Comparison of ENCODE assay signal across 20 cellular contexts in genomic region chr17:59502800-59503199, GRCh38.
DNase-seq lines count a peak whose midpoint lies in the region; ATAC-seq and TF ChIP-seq lines count a peak whose summit lies in the region.
"Had no signal": no experiment of that assay in that cellular context is flagged by ENCODE, and none has a peak within 500 bp of the region (broad histone marks: within the 10 kb centered on the region; RNA-seq: fewer than 3 reads in every experiment).

No MANE protein-coding gene starts in this region.

- H3K4me3 ChIP-seq in PC-3 (ENCODE audit: low read length) = no peak overlapping the region
- H3K4me3 ChIP-seq in MM.1S (ENCODE audit: low read length) = no peak overlapping the region
- H3K4me3 ChIP-seq: BLaER1, GM12878, HAP-1 had no signal

- no peaks in the 10 kb centered on the region for H3K36me3 ChIP-seq in PC-3 (ENCODE audit: low read depth, low read length)
- H3K36me3 ChIP-seq in MM.1S (replicated peaks; ENCODE audit: insufficient read depth, low read length) = no peaks in the 10 kb centered on the region
- H3K36me3 ChIP-seq: BLaER1, HAP-1 had no signal

- H3K4me2 ChIP-seq in PC-3 (ENCODE audit: low read length) (no peak overlapping the region), MM.1S (ENCODE audit: low read depth, low read length) (no peak overlapping the region)
- H3K4me2 ChIP-seq: BLaER1 had no signal

- H3K79me2 ChIP-seq in PC-3 (ENCODE audit: low read length) (no peaks in the 10 kb centered on the region), MM.1S (ENCODE audit: low read length) (no peaks in the 10 kb centered on the region)

- no peak overlapping the region for H2AFZ ChIP-seq in PC-3 (ENCODE audit: low read length)
- H2AFZ ChIP-seq in MM.1S (ENCODE audit: low read length) = no peak overlapping the region

- DNase-seq in PC-3 = no peak
- no peak for DNase-seq in glutamatergic neuron
- no peak for DNase-seq in activated T-helper 1 cell treated with anti-CD3 and anti-CD28 coated beads, Interleukin-12 subunit alpha, Interleukin-12 subunit beta, Interleukin-2, Interleukin-4 antibody, amounts not matched to agents 30 ng/mL and 10 ng/mL and 1 ng/mL, durations not matched to agents 14 hours and 24 hours and 36 hours (ENCODE audit: low spot score)
- DNase-seq in MM.1S = no peak
- DNase-seq: CD4-positive, alpha-beta T cell; CD8-positive, alpha-beta memory T cell; DMS 273 treated with DMSO at 0.1 percent for 48 hours; DMS79; EL; GDM1; GOT3; HFFc6 had no signal

- peaks cover 4% of the 10 kb centered on the region for H3K36me3 Mint-ChIP-seq in glutamatergic neuron (ENCODE audit: unreplicated experiment)
- no peaks in the 10 kb centered on the region for H3K36me3 Mint-ChIP-seq in activated T-helper 1 cell treated with anti-CD3 and anti-CD28 coated beads, Interleukin-12 subunit alpha, Interleukin-12 subunit beta, Interleukin-2, Interleukin-4 antibody, amounts not matched to agents 30 ng/mL and 10 ng/mL and 1 ng/mL, durations not matched to agents 14 hours and 24 hours and 36 hours (ENCODE audit: low read depth)
- H3K36me3 Mint-ChIP-seq in activated T-helper 17 cell treated with anti-CD3 and anti-CD28 coated beads, Interleukin-2, amount 50 U/mL, for 72 hours (ENCODE audit: low read depth) = no peaks in the 10 kb centered on the region
- H3K36me3 Mint-ChIP-seq: CD14-positive monocyte; CD8-positive, alpha-beta memory T cell had no signal

- intact Hi-C loops in PC-3 (cut with micrococcal nuclease) = no loop called here
- intact Hi-C loops in activated T-helper 1 cell treated with anti-CD3 and anti-CD28 coated beads, Interleukin-12 subunit alpha, Interleukin-12 subunit beta, Interleukin-2, Interleukin-4 antibody, amounts not matched to agents 30 ng/mL and 10 ng/mL and 1 ng/mL, durations not matched to agents 14 hours and 24 hours and 36 hours (cut with micrococcal nuclease) = no loop called here

- H3K27me3 ChIP-seq in PC-3 (ENCODE audit: low read length) (peaks cover 8% of the 10 kb centered on the region; the same call in 1 of the 2 replicates), MM.1S (replicated peaks; ENCODE audit: insufficient read depth, low read length) (no peaks in the 10 kb centered on the region)
- H3K27me3 ChIP-seq: BLaER1 had no signal

- H3K9me3 ChIP-seq in PC-3 (ENCODE audit: low read length) = no peaks in the 10 kb centered on the region
- no peaks in the 10 kb centered on the region for H3K9me3 ChIP-seq in MM.1S (replicated peaks; ENCODE audit: insufficient read depth, low read length)
- H3K9me3 ChIP-seq: BLaER1, HAP-1 had no signal

- CTCF ChIA-PET in PC-3 (lab: Charles Lee) = no interaction called here

- BruUV-seq in PC-3 (replicated peaks; lab: Mats Ljungman, UMichigan) = no TSS peak

- TF ChIP-seq CTCF in C4-2B (conservative IDR thresholded peaks at IDR 0.05) (no peak), PC-3 (conservative IDR thresholded peaks at IDR 0.05; ENCODE audit: low read depth, low read length) (no peak), glutamatergic neuron (IDR thresholded peaks at IDR 0.05; ENCODE audit: partially characterized antibody, unreplicated experiment) (no peak), MM.1S (IDR thresholded peaks at IDR 0.05; ENCODE audit: low read length) (no peak)

- POLR2A ChIA-PET in PC-3 (lab: Charles Lee; ENCODE audit: unreplicated experiment) = no interaction called here

- H3K9ac ChIP-seq in PC-3 (ENCODE audit: low read length) (no peak overlapping the region), MM.1S (ENCODE audit: low read length) (no peak overlapping the region)
- H3K9ac ChIP-seq: BLaER1 had no signal

- H3K4me1 ChIP-seq in PC-3 (ENCODE audit: insufficient read depth, low read length) = no peaks in the 10 kb centered on the region
- H3K4me1 ChIP-seq in MM.1S (ENCODE audit: low read length) = no peaks in the 10 kb centered on the region
- H3K4me1 ChIP-seq: BLaER1 had no signal

- peak; percentile 48 for ATAC-seq in PC-3
- ATAC-seq in activated T-helper 17 cell treated with anti-CD3 and anti-CD28 coated beads, Interleukin-2, amount 50 U/mL, for 72 hours (replicated peaks) = no peak
- ATAC-seq: GM12878 had no signal

- no peak overlapping the region for H3K4me3 Mint-ChIP-seq in glutamatergic neuron (ENCODE audit: unreplicated experiment)
- H3K4me3 Mint-ChIP-seq in activated T-helper 1 cell treated with anti-CD3 and anti-CD28 coated beads, Interleukin-12 subunit alpha, Interleukin-12 subunit beta, Interleukin-2, Interleukin-4 antibody, amounts not matched to agents 30 ng/mL and 10 ng/mL and 1 ng/mL, durations not matched to agents 14 hours and 24 hours and 36 hours = no peak overlapping the region
- no peak overlapping the region for H3K4me3 Mint-ChIP-seq in activated T-helper 17 cell treated with anti-CD3 and anti-CD28 coated beads, Interleukin-2, amount 50 U/mL, for 72 hours
- H3K4me3 Mint-ChIP-seq: B cell; CD14-positive monocyte; CD4-positive, alpha-beta T cell; CD8-positive, alpha-beta memory T cell; HFFc6 had no signal

- H3K9me3 Mint-ChIP-seq in glutamatergic neuron (ENCODE audit: unreplicated experiment) = peaks cover 4% of the 10 kb centered on the region
- no peaks in the 10 kb centered on the region for H3K9me3 Mint-ChIP-seq in activated T-helper 1 cell treated with anti-CD3 and anti-CD28 coated beads, Interleukin-12 subunit alpha, Interleukin-12 subunit beta, Interleukin-2, Interleukin-4 antibody, amounts not matched to agents 30 ng/mL and 10 ng/mL and 1 ng/mL, durations not matched to agents 14 hours and 24 hours and 36 hours
- no peaks in the 10 kb centered on the region for H3K9me3 Mint-ChIP-seq in activated T-helper 17 cell treated with anti-CD3 and anti-CD28 coated beads, Interleukin-2, amount 50 U/mL, for 72 hours
- H3K9me3 Mint-ChIP-seq: CD4-positive, alpha-beta T cell; CD8-positive, alpha-beta memory T cell; HFFc6 had no signal

- H3K9me2 ChIP-seq in PC-3 (replicated peaks; ENCODE audit: low read length) = no peaks in the 10 kb centered on the region
- H3K9me2 ChIP-seq in MM.1S (replicated peaks; ENCODE audit: insufficient read depth, low read length) = no peaks in the 10 kb centered on the region

- peak overlapping the region; percentile 11 for H3K27ac Mint-ChIP-seq in glutamatergic neuron (ENCODE audit: unreplicated experiment)
- no peak overlapping the region for H3K27ac Mint-ChIP-seq in activated T-helper 1 cell treated with anti-CD3 and anti-CD28 coated beads, Interleukin-12 subunit alpha, Interleukin-12 subunit beta, Interleukin-2, Interleukin-4 antibody, amounts not matched to agents 30 ng/mL and 10 ng/mL and 1 ng/mL, durations not matched to agents 14 hours and 24 hours and 36 hours
- H3K27ac Mint-ChIP-seq in activated T-helper 17 cell treated with anti-CD3 and anti-CD28 coated beads, Interleukin-2, amount 50 U/mL, for 72 hours = no peak overlapping the region
- H3K27ac Mint-ChIP-seq: B cell; CD14-positive monocyte; CD4-positive, alpha-beta T cell; CD8-positive, alpha-beta memory T cell; HFFc6 had no signal

- H3K27ac ChIP-seq in C4-2B = peak overlapping the region; percentile 82
- H3K27ac ChIP-seq in PC-3 (ENCODE audit: low read length) = no peak overlapping the region
- no peak overlapping the region for H3K27ac ChIP-seq in MM.1S (ENCODE audit: low read length)
- H3K27ac ChIP-seq: 22Rv1, BLaER1 had no signal

- no peaks in the 10 kb centered on the region for H3F3A ChIP-seq in PC-3 (ENCODE audit: low read length, unreplicated experiment)
- H3F3A ChIP-seq in MM.1S (ENCODE audit: insufficient read depth, low read length) = no peaks in the 10 kb centered on the region

- H3K4me1 Mint-ChIP-seq in glutamatergic neuron (ENCODE audit: low read depth, unreplicated experiment) = peaks cover 9% of the 10 kb centered on the region
- H3K4me1 Mint-ChIP-seq in activated T-helper 1 cell treated with anti-CD3 and anti-CD28 coated beads, Interleukin-12 subunit alpha, Interleukin-12 subunit beta, Interleukin-2, Interleukin-4 antibody, amounts not matched to agents 30 ng/mL and 10 ng/mL and 1 ng/mL, durations not matched to agents 14 hours and 24 hours and 36 hours (ENCODE audit: low read depth) = no peaks in the 10 kb centered on the region
- H3K4me1 Mint-ChIP-seq in activated T-helper 17 cell treated with anti-CD3 and anti-CD28 coated beads, Interleukin-2, amount 50 U/mL, for 72 hours = no peaks in the 10 kb centered on the region
- H3K4me1 Mint-ChIP-seq: B cell; CD14-positive monocyte; CD8-positive, alpha-beta memory T cell had no signal

- no peaks in the 10 kb centered on the region for H4K20me1 ChIP-seq in PC-3 (ENCODE audit: low read length)
- H4K20me1 ChIP-seq in MM.1S (ENCODE audit: insufficient read depth, low read length) = no peaks in the 10 kb centered on the region
- H4K20me1 ChIP-seq: BLaER1 had no signal

- H3K27me3 Mint-ChIP-seq in glutamatergic neuron (ENCODE audit: unreplicated experiment) = no peaks in the 10 kb centered on the region
- no peaks in the 10 kb centered on the region for H3K27me3 Mint-ChIP-seq in activated T-helper 1 cell treated with anti-CD3 and anti-CD28 coated beads, Interleukin-12 subunit alpha, Interleukin-12 subunit beta, Interleukin-2, Interleukin-4 antibody, amounts not matched to agents 30 ng/mL and 10 ng/mL and 1 ng/mL, durations not matched to agents 14 hours and 24 hours and 36 hours (ENCODE audit: insufficient read depth)
- peaks cover 6% of the 10 kb centered on the region for H3K27me3 Mint-ChIP-seq in activated T-helper 17 cell treated with anti-CD3 and anti-CD28 coated beads, Interleukin-2, amount 50 U/mL, for 72 hours
